ENCODE assay signal across 25 cellular contexts in genomic region chr1:152582647-152583046, GRCh38. TPM values are rescaled to one million over a fixed set of nuclear protein-coding genes. Genes with fewer than 3 reads are reported as not detected.
DNase-seq lines count a peak whose midpoint lies in the region; ATAC-seq lines count a peak whose summit lies in the region.
"Had no signal": no experiment of that assay in that cellular context is flagged by ENCODE, and none has a peak within 500 bp of the region (broad histone marks: within the 10 kb centered on the region; RNA-seq: fewer than 3 reads in every experiment).

No MANE protein-coding gene starts in this region.

- in situ Hi-C loops in Caki2 (cut with HindIII; ENCODE audit: low pct_unique_long_range_greater_than_20kb, low sequenced_read_pairs) = no loop called here

- ATAC-seq in esophagus mucosa = peak; percentile 60
- ATAC-seq: activated CD8-positive, alpha-beta T cell treated with anti-CD3 and anti-CD28 coated beads for 36 hours; left colon; upper lobe of right lung; WTC11 had no signal

- DNase-seq in Caki2 (ENCODE audit: low read depth) (peak; percentile 22), MV-4-11 (lab: John Stamatoyannopoulos, UW) (peak; percentile 7), pons (ENCODE audit: low spot score) (no peak), NCI-H524 (lab: John Stamatoyannopoulos, UW) (no peak)
- no peak for DNase-seq in stimulated activated naive CD4-positive, alpha-beta T cell treated with Interleukin-2 at 50 U/mL for 16 hours (lab: John Stamatoyannopoulos, UW)
- DNase-seq: activated CD8-positive, alpha-beta T cell treated with anti-CD3 and anti-CD28 coated beads for 36 hours; activated naive CD4-positive, alpha-beta T cell treated with Interleukin-2 at 50 U/mL for 16 hours; activated T-cell treated with anti-CD3 and anti-CD28 coated beads, Interleukin-2, amount 50 U/mL, for 1 hour; aorta; C1 segment of cervical spinal cord; cerebellar nuclear complex; esophagus squamous epithelium; left colon; MM.1S; NCI-H1694; NCI-H82; nephron progenitor cell; stomach; upper lobe of right lung had no signal

RNA-seq across cellular contexts. Expression of gene LCE3D, which starts 2.3 kb away (rescaled TPM):
- not detected in 2 replicates for total RNA-seq in Caki2 (2014; rRNA removed; shearing (Covaris generic); ENCODE audit: low replicate concordance)
- total RNA-seq in esophagus mucosa = 7.7 TPM
- total RNA-seq: activated CD8-positive, alpha-beta T cell treated with anti-CD3 and anti-CD28 coated beads for 36 hours; aorta; H1; left colon; mesothelial cell of epicardium; progenitor cell of endocrine pancreas; stomach; T-helper 2 cell treated with Interferon-gamma antibody and Interleukin-4, amounts not matched to agents 100 ng/mL and 5 ng/mL, for 36 hours; upper lobe of right lung; WTC11 had no signal

RNA-seq across cellular contexts. Expression of gene LCE3E, which starts 16.1 kb away (rescaled TPM):
- not detected in 2 replicates for total RNA-seq in Caki2 (2014; rRNA removed; shearing (Covaris generic); ENCODE audit: low replicate concordance)
- total RNA-seq in esophagus mucosa = 4.3 TPM
- total RNA-seq: activated CD8-positive, alpha-beta T cell treated with anti-CD3 and anti-CD28 coated beads for 36 hours; aorta; H1; left colon; mesothelial cell of epicardium; progenitor cell of endocrine pancreas; stomach; T-helper 2 cell treated with Interferon-gamma antibody and Interleukin-4, amounts not matched to agents 100 ng/mL and 5 ng/mL, for 36 hours; upper lobe of right lung; WTC11 had no signal

RNA-seq across cellular contexts. Expression of gene LCE3C, which starts 17.4 kb away (rescaled TPM):
- total RNA-seq in Caki2 (2014; rRNA removed; shearing (Covaris generic); ENCODE audit: low replicate concordance) = not detected in 2 replicates
- not detected for total RNA-seq in esophagus mucosa
- total RNA-seq: activated CD8-positive, alpha-beta T cell treated with anti-CD3 and anti-CD28 coated beads for 36 hours; aorta; esophagus squamous epithelium; H1; left colon; mesothelial cell of epicardium; progenitor cell of endocrine pancreas; stomach; T-helper 2 cell treated with Interferon-gamma antibody and Interleukin-4, amounts not matched to agents 100 ng/mL and 5 ng/mL, for 36 hours; upper lobe of right lung; WTC11 had no signal

RNA-seq across cellular contexts. Expression of gene LCE3B, which starts 31.0 kb away (rescaled TPM):
- not detected in 2 replicates for total RNA-seq in Caki2 (2014; rRNA removed; shearing (Covaris generic); ENCODE audit: low replicate concordance)
- total RNA-seq in esophagus mucosa = not detected
- total RNA-seq: activated CD8-positive, alpha-beta T cell treated with anti-CD3 and anti-CD28 coated beads for 36 hours; aorta; esophagus squamous epithelium; H1; left colon; mesothelial cell of epicardium; progenitor cell of endocrine pancreas; stomach; T-helper 2 cell treated with Interferon-gamma antibody and Interleukin-4, amounts not matched to agents 100 ng/mL and 5 ng/mL, for 36 hours; upper lobe of right lung; WTC11 had no signal

RNA-seq across cellular contexts. Expression of gene LCE3A, which starts 40.3 kb away (rescaled TPM):
- total RNA-seq in Caki2 (2014; rRNA removed; shearing (Covaris generic); ENCODE audit: low replicate concordance) = not detected in 2 replicates
- not detected for total RNA-seq in esophagus mucosa
- total RNA-seq: activated CD8-positive, alpha-beta T cell treated with anti-CD3 and anti-CD28 coated beads for 36 hours; aorta; esophagus squamous epithelium; H1; left colon; mesothelial cell of epicardium; progenitor cell of endocrine pancreas; stomach; T-helper 2 cell treated with Interferon-gamma antibody and Interleukin-4, amounts not matched to agents 100 ng/mL and 5 ng/mL, for 36 hours; upper lobe of right lung; WTC11 had no signal

Comparison
In these comparisons a context has a peak if more than half of its experiments do, and no peak if none do; other contexts are left out.
1. DNase-seq: peak in Caki2 (single experiment) and MV-4-11 (single experiment); none in pons (single experiment), stimulated activated naive CD4-positive, alpha-beta T cell treated with Interleukin-2 at 50 U/mL for 16 hours (single experiment) and NCI-H524 (0 of 2).